22 cellular contexts compared by ENCODE assay signal in genomic region chr14:41825622-41826021, GRCh38.
DNase-seq lines count a peak whose midpoint lies in the region; ATAC-seq, FAIRE-seq and TF ChIP-seq lines count a peak whose summit lies in the region.
"Had no signal": no experiment of that assay in that cellular context is flagged by ENCODE, and none has a peak within 500 bp of the region (broad histone marks: within the 10 kb centered on the region; RNA-seq: fewer than 3 reads in every experiment).

No MANE protein-coding gene starts in this region.

- DNase-seq in HepG2 (ENCODE audit: low spot score), result no peak
- DNase-seq in right lobe of liver, result no peak
- no peak for DNase-seq in LoVo (ENCODE audit: low spot score)
- no peak for DNase-seq in NK-92 (lab: John Stamatoyannopoulos, UW; ENCODE audit: unreplicated experiment)
- DNase-seq: ACHN; BE2C; C1 segment of cervical spinal cord; Caco-2; Calu3; CD4-positive, alpha-beta T cell; CD8-positive, alpha-beta T cell; DMS79 treated with DMSO at 0.1 percent for 48 hours; GF-D8 had no signal

- H3F3A ChIP-seq in SU-DHL-6 (ENCODE audit: insufficient read depth), result no peaks in the 10 kb centered on the region

- TF ChIP-seq EP300 in HepG2 (IDR thresholded peaks at IDR 0.05; ENCODE audit: low read depth in 2 of 2, low read length in 2 of 2), result no peak
- no peak for TF ChIP-seq EP300 in HepG2 (CRISPR knock-in tag; IDR thresholded peaks at IDR 0.05; ENCODE audit: borderline replicate concordance)

- FAIRE-seq in HepG2 (lab: Jason Lieb, UNC), result no peak
- FAIRE-seq: A549, D721Med, G401.6, GM12891, GM19239 had no signal

- in situ Hi-C loops in HepG2 (cut with HindIII; ENCODE audit: extremely low pct_ligation_motif_present, low pct_unique_long_range_greater_than_20kb), result no loop called here

- H3K4me3 ChIP-seq in HepG2 (replicated peaks in 1 of 3; ENCODE audit: insufficient read depth in 1 of 3, low read depth in 2 of 3, low read length in 3 of 3) (no peak overlapping the region), right lobe of liver (no peak overlapping the region), SU-DHL-6 (ENCODE audit: insufficient read depth, low read length, poor library complexity, severe bottlenecking) (no peak overlapping the region)
- H3K4me3 ChIP-seq: A549, BLaER1 had no signal

- no peak overlapping the region for H3K27ac ChIP-seq in HepG2 (ENCODE audit: extremely low read length, insufficient read depth, low read length)
- no peak overlapping the region for H3K27ac ChIP-seq in right lobe of liver
- no peak overlapping the region for H3K27ac ChIP-seq in SU-DHL-6 (ENCODE audit: low read depth, low read length)
- peak overlapping the region; percentile 27 for H3K27ac ChIP-seq in temporal lobe (ENCODE audit: low read depth, low read length)
- H3K27ac ChIP-seq: 22Rv1, A549, BLaER1 had no signal

- POLR2A ChIA-PET in HepG2 (lab: Yijun Ruan, JAX), result no interaction called here

- no peaks in the 10 kb centered on the region for H3K9me2 ChIP-seq in SU-DHL-6 (replicated peaks; ENCODE audit: insufficient read depth, low read length)

- ATAC-seq in HepG2 (peak; percentile 22; the same call in 2 of the 3 replicates), right lobe of liver (no peak)
- ATAC-seq: A549; CD8-positive, alpha-beta T cell had no signal

- BruUV-seq in HepG2 (replicated peaks; lab: Mats Ljungman, UMichigan), result no TSS peak

- TF ChIP-seq RAD21 in HepG2 (CRISPR knock-in tag; IDR thresholded peaks at IDR 0.05), result no peak

- H3K27me3 ChIP-seq in HepG2 (ENCODE audit: control insufficient read depth in 1 of 2, insufficient read depth in 2 of 2, low read length in 2 of 2) (no peaks in the 10 kb centered on the region), right lobe of liver (no peaks in the 10 kb centered on the region), SU-DHL-6 (ENCODE audit: low read length) (no peaks in the 10 kb centered on the region)
- H3K27me3 ChIP-seq: BE2C, BLaER1 had no signal

- H3K4me1 ChIP-seq in HepG2 (ENCODE audit: insufficient read depth, low read length) (no peaks in the 10 kb centered on the region), right lobe of liver (no peaks in the 10 kb centered on the region)
- H3K4me1 ChIP-seq: A549, BE2C, BLaER1, Caco-2 had no signal

- H3K4me2 ChIP-seq in HepG2 (ENCODE audit: low read depth, low read length) (no peak overlapping the region), SU-DHL-6 (ENCODE audit: low read depth, low read length, poor library complexity, severe bottlenecking) (no peak overlapping the region)
- H3K4me2 ChIP-seq: A549, BLaER1 had no signal

- H3K36me3 ChIP-seq in HepG2 (replicated peaks in 1 of 2; ENCODE audit: control insufficient read depth in 1 of 2, insufficient read depth in 2 of 2, low read length in 2 of 2), result no peaks in the 10 kb centered on the region
- no peaks in the 10 kb centered on the region for H3K36me3 ChIP-seq in right lobe of liver
- no peaks in the 10 kb centered on the region for H3K36me3 ChIP-seq in SU-DHL-6 (ENCODE audit: low read length)
- H3K36me3 ChIP-seq: BE2C, BLaER1 had no signal

- H2AFZ ChIP-seq in HepG2 (ENCODE audit: low read length), result no peak overlapping the region
- peak overlapping the region; percentile 51 for H2AFZ ChIP-seq in SU-DHL-6 (ENCODE audit: low read depth, low read length, severe bottlenecking)

- H4K20me1 ChIP-seq in HepG2 (ENCODE audit: insufficient read depth, low read length) (no peaks in the 10 kb centered on the region), SU-DHL-6 (ENCODE audit: low read depth, low read length) (no peaks in the 10 kb centered on the region)
- H4K20me1 ChIP-seq: BLaER1 had no signal

- TF ChIP-seq CTCF in HepG2 (CRISPR knock-in tag; IDR thresholded peaks at IDR 0.05) (no peak), right lobe of liver (IDR thresholded peaks at IDR 0.05) (no peak), SU-DHL-6 (IDR thresholded peaks at IDR 0.05; ENCODE audit: insufficient read depth, low read length, poor library complexity, severe bottlenecking) (no peak)

- 0% methylated on average over 1 of the region's 1 CpG for WGBS in HepG2 (ENCODE audit: low lambda C conversion rate)
- no CpG with 5 or more reads among the region's 1 CpG for WGBS in right lobe of liver (ENCODE audit: insufficient coverage, low coverage, low lambda C conversion rate, missing lambda C conversion rate)

- H3K9me3 ChIP-seq in HepG2 (ENCODE audit: low read length) (peaks cover 66% of the 10 kb centered on the region), right lobe of liver (no peaks in the 10 kb centered on the region), SU-DHL-6 (ENCODE audit: insufficient read depth, low read length) (no peaks in the 10 kb centered on the region)
- H3K9me3 ChIP-seq: A549, BE2C, Caco-2 had no signal

- TF ChIP-seq POLR2A in HepG2 (IDR thresholded peaks at IDR 0.05; ENCODE audit: insufficient read depth in 1 of 2, low read depth in 2 of 2, low read length in 2 of 2), result no peak
- no peak for TF ChIP-seq POLR2A in right lobe of liver (IDR thresholded peaks at IDR 0.05)

- CTCF ChIA-PET in HepG2 (lab: Yijun Ruan, JAX; ENCODE audit: low intra/inter-chr PET ratio, low total read pairs), result no interaction called here

- no peaks in the 10 kb centered on the region for H3K79me2 ChIP-seq in HepG2 (ENCODE audit: insufficient read depth, low read length)
- H3K79me2 ChIP-seq in SU-DHL-6 (ENCODE audit: insufficient read depth, low read length), result no peaks in the 10 kb centered on the region

- intact Hi-C loops in HepG2 (cut with micrococcal nuclease; ENCODE audit: unreplicated experiment), result no loop called here
- intact Hi-C loops in right lobe of liver (cut with DNase I), result no loop called here

- no peak overlapping the region for H3K9ac ChIP-seq in HepG2 (ENCODE audit: insufficient read depth, low read depth, low read length)
- H3K9ac ChIP-seq in SU-DHL-6 (ENCODE audit: low read length), result no peak overlapping the region
- H3K9ac ChIP-seq: BLaER1 had no signal

TF ChIP-seq in HepG2, 621 proteins besides CTCF, POLR2A, EP300 and RAD21:
- TF ChIP-seq, protein P1, sequence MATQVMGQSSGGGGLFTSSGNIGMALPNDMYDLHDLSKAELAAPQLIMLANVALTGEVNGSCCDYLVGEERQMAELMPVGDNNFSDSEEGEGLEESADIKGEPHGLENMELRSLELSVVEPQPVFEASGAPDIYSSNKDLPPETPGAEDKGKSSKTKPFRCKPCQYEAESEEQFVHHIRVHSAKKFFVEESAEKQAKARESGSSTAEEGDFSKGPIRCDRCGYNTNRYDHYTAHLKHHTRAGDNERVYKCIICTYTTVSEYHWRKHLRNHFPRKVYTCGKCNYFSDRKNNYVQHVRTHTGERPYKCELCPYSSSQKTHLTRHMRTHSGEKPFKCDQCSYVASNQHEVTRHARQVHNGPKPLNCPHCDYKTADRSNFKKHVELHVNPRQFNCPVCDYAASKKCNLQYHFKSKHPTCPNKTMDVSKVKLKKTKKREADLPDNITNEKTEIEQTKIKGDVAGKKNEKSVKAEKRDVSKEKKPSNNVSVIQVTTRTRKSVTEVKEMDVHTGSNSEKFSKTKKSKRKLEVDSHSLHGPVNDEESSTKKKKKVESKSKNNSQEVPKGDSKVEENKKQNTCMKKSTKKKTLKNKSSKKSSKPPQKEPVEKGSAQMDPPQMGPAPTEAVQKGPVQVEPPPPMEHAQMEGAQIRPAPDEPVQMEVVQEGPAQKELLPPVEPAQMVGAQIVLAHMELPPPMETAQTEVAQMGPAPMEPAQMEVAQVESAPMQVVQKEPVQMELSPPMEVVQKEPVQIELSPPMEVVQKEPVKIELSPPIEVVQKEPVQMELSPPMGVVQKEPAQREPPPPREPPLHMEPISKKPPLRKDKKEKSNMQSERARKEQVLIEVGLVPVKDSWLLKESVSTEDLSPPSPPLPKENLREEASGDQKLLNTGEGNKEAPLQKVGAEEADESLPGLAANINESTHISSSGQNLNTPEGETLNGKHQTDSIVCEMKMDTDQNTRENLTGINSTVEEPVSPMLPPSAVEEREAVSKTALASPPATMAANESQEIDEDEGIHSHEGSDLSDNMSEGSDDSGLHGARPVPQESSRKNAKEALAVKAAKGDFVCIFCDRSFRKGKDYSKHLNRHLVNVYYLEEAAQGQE (IDR thresholded peaks at IDR 0.05; ENCODE audit: borderline replicate concordance in 1 of 2, low read depth in 1 of 2, low read length in 2 of 2), result no peak
- TF ChIP-seq NCOR1 (IDR thresholded peaks at IDR 0.05; ENCODE audit: borderline replicate concordance, low read length), result no peak
- TF ChIP-seq ISX (CRISPR knock-in tag; conservative IDR thresholded peaks at IDR 0.05), result no peak
- TF ChIP-seq ZNF292 (CRISPR knock-in tag; IDR thresholded peaks at IDR 0.05; ENCODE audit: borderline replicate concordance, low read depth), result no peak
- no peak for TF ChIP-seq TBP (CRISPR knock-in tag; IDR thresholded peaks at IDR 0.05)
- TF ChIP-seq MXI1 (IDR thresholded peaks at IDR 0.05; ENCODE audit: borderline replicate concordance, low read depth, low read length), result no peak
- no peak for TF ChIP-seq KDM3A (CRISPR knock-in tag; IDR thresholded peaks at IDR 0.05; ENCODE audit: low read depth)
- TF ChIP-seq CBX1 (IDR thresholded peaks at IDR 0.05; ENCODE audit: low read depth), result no peak
- TF ChIP-seq, protein P2, sequence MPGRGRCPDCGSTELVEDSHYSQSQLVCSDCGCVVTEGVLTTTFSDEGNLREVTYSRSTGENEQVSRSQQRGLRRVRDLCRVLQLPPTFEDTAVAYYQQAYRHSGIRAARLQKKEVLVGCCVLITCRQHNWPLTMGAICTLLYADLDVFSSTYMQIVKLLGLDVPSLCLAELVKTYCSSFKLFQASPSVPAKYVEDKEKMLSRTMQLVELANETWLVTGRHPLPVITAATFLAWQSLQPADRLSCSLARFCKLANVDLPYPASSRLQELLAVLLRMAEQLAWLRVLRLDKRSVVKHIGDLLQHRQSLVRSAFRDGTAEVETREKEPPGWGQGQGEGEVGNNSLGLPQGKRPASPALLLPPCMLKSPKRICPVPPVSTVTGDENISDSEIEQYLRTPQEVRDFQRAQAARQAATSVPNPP (CRISPR knock-in tag; IDR thresholded peaks at IDR 0.05), result no peak
- no peak for TF ChIP-seq RBM39 (IDR thresholded peaks at IDR 0.05; ENCODE audit: low read depth, low read length, poor library complexity, severe bottlenecking)
- TF ChIP-seq JUN (CRISPR knock-in tag; IDR thresholded peaks at IDR 0.05), result no peak
- no peak for TF ChIP-seq ZNF138 (CRISPR knock-in tag; IDR thresholded peaks at IDR 0.05; ENCODE audit: low read depth)
- no peak for TF ChIP-seq KLF13 (CRISPR knock-in tag; IDR thresholded peaks at IDR 0.05)
- no peak for TF ChIP-seq NCOA1 (CRISPR knock-in tag; IDR thresholded peaks at IDR 0.05)
- TF ChIP-seq, protein P3, sequence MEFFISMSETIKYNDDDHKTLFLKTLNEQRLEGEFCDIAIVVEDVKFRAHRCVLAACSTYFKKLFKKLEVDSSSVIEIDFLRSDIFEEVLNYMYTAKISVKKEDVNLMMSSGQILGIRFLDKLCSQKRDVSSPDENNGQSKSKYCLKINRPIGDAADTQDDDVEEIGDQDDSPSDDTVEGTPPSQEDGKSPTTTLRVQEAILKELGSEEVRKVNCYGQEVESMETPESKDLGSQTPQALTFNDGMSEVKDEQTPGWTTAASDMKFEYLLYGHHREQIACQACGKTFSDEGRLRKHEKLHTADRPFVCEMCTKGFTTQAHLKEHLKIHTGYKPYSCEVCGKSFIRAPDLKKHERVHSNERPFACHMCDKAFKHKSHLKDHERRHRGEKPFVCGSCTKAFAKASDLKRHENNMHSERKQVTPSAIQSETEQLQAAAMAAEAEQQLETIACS (CRISPR knock-in tag; IDR thresholded peaks at IDR 0.05), result no peak
